In genomic region chr4:70818173-70818856, GRCh38 we compare ENCODE assay signal across 14 cellular contexts. TPM values are rescaled to one million over a fixed set of nuclear protein-coding genes. Genes with fewer than 3 reads are reported as not detected.
DNase-seq lines count a peak whose midpoint lies in the region; ATAC-seq, FAIRE-seq and TF ChIP-seq lines count a peak whose summit lies in the region.
"Had no signal": no experiment of that assay in that cellular context is flagged by ENCODE, and none has a peak within 500 bp of the region (broad histone marks: within the 10 kb centered on the region; RNA-seq: fewer than 3 reads in every experiment).

No MANE protein-coding gene starts in this region.

- no peaks in the 10 kb centered on the region for H3K9me3 Mint-ChIP-seq in CD8-positive, alpha-beta T cell

- H3K27me3 Mint-ChIP-seq in CD8-positive, alpha-beta T cell (ENCODE audit: low read depth): no peaks in the 10 kb centered on the region

- intact Hi-C loops in CD8-positive, alpha-beta T cell (cut with DNase I, micrococcal nuclease): no loop called here
- intact Hi-C loops in GM12878 (cut with micrococcal nuclease; ENCODE audit: unreplicated experiment): no loop called here

- peaks cover 56% of the 10 kb centered on the region for H3K36me3 Mint-ChIP-seq in CD8-positive, alpha-beta T cell

- SMC1A ChIA-PET in GM12878 (lab: Charles Lee; ENCODE audit: uncharacterized antibody, unreplicated experiment): interaction anchor here (1.2 to 2.6 kb wide), 3 partner anchors 15 to 132 kb away, joined by 3 to 12 read pairs (median 5); partner anchors contain the start of gene MOB1B

- no peaks in the 10 kb centered on the region for H3K79me2 ChIP-seq in GM12878 (ENCODE audit: control insufficient read depth, insufficient read depth, low read length)

- in situ Hi-C loops in GM12878 (cut with MboI): no loop called here

- no TSS peak for BruUV-seq in GM12878 (replicated peaks; lab: Mats Ljungman, UMichigan)

- no peak for TF ChIP-seq EP300 in GM12878 (IDR thresholded peaks at IDR 0.05; ENCODE audit: borderline replicate concordance in 1 of 2, control insufficient read depth in 1 of 2, low read depth in 2 of 2, low read length in 2 of 2)

- FAIRE-seq in GM19239 (lab: Jason Lieb, UNC): peak; percentile 73
- FAIRE-seq in GM12878 (lab: Jason Lieb, UNC): peak; percentile 64

- H3K4me3 Mint-ChIP-seq in CD8-positive, alpha-beta T cell: no peak overlapping the region

- no peak overlapping the region for H3K27ac ChIP-seq in CD8-positive, alpha-beta T cell (ENCODE audit: low read depth, low read length)
- no peak overlapping the region for H3K27ac ChIP-seq in GM12878 (ENCODE audit: control insufficient read depth, insufficient read depth)
- H3K27ac ChIP-seq: brain microvascular endothelial cell, SJSA1 had no signal

- H3K27ac Mint-ChIP-seq in CD8-positive, alpha-beta T cell: peak overlapping the region; percentile 16

- peaks cover 8% of the 10 kb centered on the region for H3K36me3 ChIP-seq in CD8-positive, alpha-beta T cell (ENCODE audit: insufficient read depth, low read length)
- H3K36me3 ChIP-seq in GM12878 (ENCODE audit: control insufficient read depth in 2 of 2, insufficient read depth in 2 of 2, low read length in 1 of 2): peaks cover 0 to 23% of the 10 kb centered on the region in 2 experiments

- no peaks in the 10 kb centered on the region for H4K20me1 ChIP-seq in GM12878 (ENCODE audit: control insufficient read depth, insufficient read depth)

- CTCF ChIA-PET in CD8-positive, alpha-beta T cell (lab: Charles Lee): no interaction called here
- CTCF ChIA-PET in GM12878 (lab: Yijun Ruan, JAX): interaction anchor here (1.2 kb wide), 1 partner anchor 82 kb away, joined by 4 read pairs; no protein-coding TSS in a partner anchor

- no peak for DNase-seq in CD8-positive, alpha-beta T cell
- DNase-seq in GM19239 (ENCODE audit: insufficient read length, low spot score) (no peak), GM12878 (ENCODE audit: low read depth, low spot score) (no peak), OCI-M1 (lab: John Stamatoyannopoulos, UW) (no peak), SHP77 (lab: John Stamatoyannopoulos, UW) (no peak), NCI-H1930 (lab: John Stamatoyannopoulos, UW) (no peak)
- no peak for DNase-seq in stimulated activated CD4-positive, alpha-beta T cell treated with anti-CD3 and anti-CD28 coated beads, Interleukin-2, amount 100 ng/mL, for 24 hours
- DNase-seq: brain microvascular endothelial cell, erythroblast, H7, NCI-H226, substantia nigra had no signal

- TF ChIP-seq CTCF in CD8-positive, alpha-beta T cell (IDR thresholded peaks at IDR 0.05): no peak
- TF ChIP-seq CTCF in GM12878 (IDR thresholded peaks at IDR 0.05 in 2 of 3, conservative IDR thresholded peaks at IDR 0.05 in 1 of 3; ENCODE audit: control insufficient read depth in 2 of 3, extremely low read depth in 1 of 3, insufficient read depth in 1 of 3, low read depth in 3 of 3, low read length in 3 of 3): no peak

- no peak overlapping the region for H3K9ac ChIP-seq in GM12878 (ENCODE audit: control insufficient read depth, insufficient read depth, low read length)

- ATAC-seq in CD8-positive, alpha-beta T cell: no peak
- peak; percentile 67 for ATAC-seq in HG03175 (IDR thresholded peaks at IDR 0.05; ENCODE audit: unreplicated experiment)
- peak; percentile 57 for ATAC-seq in GM12878

- POLR2A ChIA-PET in CD8-positive, alpha-beta T cell (lab: Charles Lee): interaction anchor here (1.3 kb wide), 2 partner anchors 10 to 21 kb away, joined by 3 read pairs; no protein-coding TSS in a partner anchor
- POLR2A ChIA-PET in GM12878 (lab: Charles Lee): no interaction called here

- no peaks in the 10 kb centered on the region for H3K9me3 ChIP-seq in CD8-positive, alpha-beta T cell (ENCODE audit: low read length)
- no peaks in the 10 kb centered on the region for H3K9me3 ChIP-seq in GM12878 (replicated peaks; ENCODE audit: control insufficient read depth, insufficient read depth, low read length)
- H3K9me3 ChIP-seq: SJSA1 had no signal

- RAD21 ChIA-PET in GM12878 (lab: Charles Lee; ENCODE audit: unreplicated experiment): interaction anchor here (1.1 to 1.5 kb wide), 3 partner anchors 20 to 204 kb away, joined by 3 to 4 read pairs (median 3); no protein-coding TSS in a partner anchor

- no peak overlapping the region for H3K4me3 ChIP-seq in CD8-positive, alpha-beta T cell (ENCODE audit: low read depth, low read length)
- H3K4me3 ChIP-seq in GM12878: no peak overlapping the region
- H3K4me3 ChIP-seq: SJSA1 had no signal

- H3K4me1 ChIP-seq in CD8-positive, alpha-beta T cell (ENCODE audit: insufficient read depth, low read length): no peaks in the 10 kb centered on the region
- peaks cover 16% of the 10 kb centered on the region for H3K4me1 ChIP-seq in GM12878 (ENCODE audit: control insufficient read depth, insufficient read depth, low read length)
- H3K4me1 ChIP-seq: SJSA1 had no signal

- TF ChIP-seq RAD21 in GM12878 (IDR thresholded peaks at IDR 0.05; ENCODE audit: insufficient read depth, low read depth, low read length): no peak

- H3K4me2 ChIP-seq in GM12878 (ENCODE audit: control insufficient read depth, insufficient read depth): no peak overlapping the region

- WGBS in GM12878 (ENCODE audit: insufficient coverage, insufficient replicate concordance, low lambda C conversion rate, missing lambda C conversion rate): 63% methylated on average over 5 of the region's 5 CpGs

- H3K4me1 Mint-ChIP-seq in CD8-positive, alpha-beta T cell (ENCODE audit: low read depth): peaks cover 13% of the 10 kb centered on the region

- no peak for TF ChIP-seq POLR2A in GM12878 (IDR thresholded peaks at IDR 0.05; ENCODE audit: low read depth, low read length)

- no peak overlapping the region for H2AFZ ChIP-seq in GM12878 (ENCODE audit: control insufficient read depth, low read depth, low read length)

- no peaks in the 10 kb centered on the region for H3K27me3 ChIP-seq in CD8-positive, alpha-beta T cell (ENCODE audit: insufficient read depth, low read length)
- H3K27me3 ChIP-seq in GM12878 (replicated peaks in 1 of 2; ENCODE audit: control insufficient read depth in 2 of 2, insufficient read depth in 2 of 2, low read length in 1 of 2): no peaks in the 10 kb centered on the region
- H3K27me3 ChIP-seq: brain microvascular endothelial cell, SJSA1 had no signal

TF ChIP-seq in GM12878, 131 proteins besides CTCF, POLR2A, EP300 and RAD21 (continues in another document):
- TF ChIP-seq BCLAF1 (IDR thresholded peaks at IDR 0.05): no peak

RNA-seq across cellular contexts. Expression of gene GRSF1, which starts 21.4 kb away (rescaled TPM):
- 10 to 100 TPM; 32.1 to 35.7 TPM for total RNA-seq in CD8-positive, alpha-beta T cell
- total RNA-seq in GM12878 (2013; cell fraction: nucleolus; rRNA removed): 41.6 and 44.1 TPM in 2 replicates
- total RNA-seq in GM12878 (2014; rRNA removed) (51.5 and 58.4 TPM in 2 replicates), GM12878 (2014; rRNA removed; fragmentation: Illumina TruSeq; extraction: Trizol) (65.6 and 66.3 TPM in 2 replicates), GM12878 (2021) (67.9 and 71.2 TPM in 2 replicates)
- polyA plus RNA-seq in GM12878 (2011; ENCODE audit: low read depth): 45.7 TPM
- polyA plus RNA-seq in GM12878 (2011; rRNA removed) (105 and 135 TPM in 2 replicates), GM12878 (2014; fragmentation: Illumina TruSeq; extraction: Trizol) (74.4 and 86.6 TPM in 2 replicates), GM12878 (2014; fragmentation: Nextera tagmentation; extraction: Ambion mirVana) (10 to 100 TPM; 37.5 to 59.6 TPM), GM12878 (2014; rRNA removed) (48.3 and 49.1 TPM in 2 replicates), GM12878 (2016; fragmentation: Nextera tagmentation; extraction: Ambion mirVana) (100 to 1,000 TPM in 1 of 2 experiments, 10 to 100 TPM in 1; 93.6 to 103 TPM)
- polyA plus RNA-seq in GM12878 (2011; cell fraction: cytosol; rRNA removed): 36.9 and 51.2 TPM in 2 replicates
- polyA plus RNA-seq in GM12878 (2011; cell fraction: nucleus; rRNA removed): 43.1 and 44.4 TPM in 2 replicates
- 50.3 and 68.4 TPM in 2 replicates for polyA plus RNA-seq in GM12878 (2012)
- polyA minus RNA-seq in GM12878 (2011; rRNA and poly(A)+ RNA removed): 43.1 and 56.8 TPM in 2 replicates
- polyA minus RNA-seq in GM12878 (2011; cell fraction: cytosol; rRNA and poly(A)+ RNA removed): 27.0 and 28.9 TPM in 2 replicates
- 9.7 and 15.4 TPM in 2 replicates for polyA minus RNA-seq in GM12878 (2011; cell fraction: nucleus; rRNA and poly(A)+ RNA removed)
